ENCODE assay signal across 10 cellular contexts in the genomic region with DNA sequence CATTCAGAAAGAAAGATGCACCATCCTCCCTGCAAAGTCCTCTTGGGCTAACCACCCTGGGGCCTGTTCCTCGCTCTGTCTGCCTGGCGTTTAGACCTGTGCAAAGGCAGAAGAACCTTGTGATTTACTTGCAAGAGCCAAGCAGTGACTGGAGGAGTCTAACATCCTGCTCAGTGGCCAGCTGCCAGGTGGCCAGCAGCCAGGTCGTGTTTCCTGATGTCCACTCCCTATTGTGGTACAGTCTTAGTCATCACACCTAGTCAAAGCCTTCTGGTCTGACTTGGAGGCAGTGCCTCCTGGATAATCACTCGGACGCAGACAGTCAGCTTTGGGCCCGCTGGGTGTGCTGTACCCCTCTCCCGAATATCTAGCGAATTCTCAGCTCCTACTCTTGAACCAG.
DNase-seq lines count a peak whose midpoint lies in the region; ATAC-seq and TF ChIP-seq lines count a peak whose summit lies in the region.
"Had no signal": no experiment of that assay in that cellular context is flagged by ENCODE, and none has a peak within 500 bp of the region (broad histone marks: within the 10 kb centered on the region; RNA-seq: fewer than 3 reads in every experiment).

No MANE protein-coding gene starts in this region.

- no peak overlapping the region for H3K27ac ChIP-seq in brain microvascular endothelial cell
- H3K27ac ChIP-seq: cardiac muscle cell, HL-60 had no signal

- ATAC-seq in HG02759 (IDR thresholded peaks at IDR 0.05; ENCODE audit: unreplicated experiment): no peak

- no peaks in the 10 kb centered on the region for H3K27me3 ChIP-seq in brain microvascular endothelial cell (replicated peaks)
- H3K27me3 ChIP-seq: cardiac muscle cell had no signal

- TF ChIP-seq CTCF in brain microvascular endothelial cell (IDR thresholded peaks at IDR 0.05; ENCODE audit: low read depth, low read length, missing control alignments): no peak

- DNase-seq in AG08395 (ENCODE audit: low spot score) (peak; percentile 57), LoVo (ENCODE audit: low spot score) (peak; percentile 80), brain microvascular endothelial cell (peak; percentile 83), left kidney (ENCODE audit: low read depth, low spot score) (peak; percentile 27), activated gamma-delta T cell treated with Interleukin-2 at 50 U/mL for 16 hours (no peak), T1000 (lab: John Stamatoyannopoulos, UW) (no peak), hippocampal formation (lab: John Stamatoyannopoulos, UW) (no peak)

- H3K36me3 ChIP-seq in brain microvascular endothelial cell (replicated peaks): no peaks in the 10 kb centered on the region
- H3K36me3 ChIP-seq: cardiac muscle cell had no signal

- H3K4me3 ChIP-seq in brain microvascular endothelial cell (ENCODE audit: low read depth, low read length): no peak overlapping the region
- H3K4me3 ChIP-seq: cardiac muscle cell had no signal

- in situ Hi-C loops in brain microvascular endothelial cell (cut with HindIII; ENCODE audit: low pct_ligation_motif_present, low sequenced_read_pairs): loop anchor here (25.0 kb wide), 1 partner anchor 671 kb away; the partner anchor contains the start of genes TAF5L and URB2

Comparison
In these comparisons a context has a peak if more than half of its experiments do, and no peak if none do; other contexts are left out.
1. DNase-seq: peak in AG08395 (single experiment), LoVo (single experiment), brain microvascular endothelial cell (single experiment) and left kidney (single experiment); none in activated gamma-delta T cell treated with Interleukin-2 at 50 U/mL for 16 hours (single experiment), T1000 (single experiment) and hippocampal formation (0 of 2).